3 cellular contexts compared by ENCODE assay signal in genomic region chr9:83113445-83113844, GRCh38. TPM values are rescaled to one million over a fixed set of nuclear protein-coding genes. Genes with fewer than 3 reads are reported as not detected.
"Had no signal": no experiment of that assay in that cellular context is flagged by ENCODE, and none has a peak within 500 bp of the region (broad histone marks: within the 10 kb centered on the region; RNA-seq: fewer than 3 reads in every experiment).

No MANE protein-coding gene starts in this region.

RNA-seq across cellular contexts. Expression of gene RASEF, which starts 50.5 kb away (rescaled TPM):
- total RNA-seq: left ventricle myocardium superior; naive thymus-derived CD4-positive, alpha-beta T cell had no signal
- polyA plus RNA-seq: endothelial cell of umbilical vein had no signal
